Comparison of ENCODE assay signal across 11 cellular contexts in genomic region chr7:28207486-28208158, GRCh38. TPM values are rescaled to one million over a fixed set of nuclear protein-coding genes. Genes with fewer than 3 reads are reported as not detected.
A peak's percentile ranks its signal among the peaks of the same experiment; 100 is the strongest.
DNase-seq lines count a peak whose midpoint lies in the region; ATAC-seq, FAIRE-seq and TF ChIP-seq lines count a peak whose summit lies in the region.
"Had no signal": no experiment of that assay in that cellular context is flagged by ENCODE, and none has a peak within 500 bp of the region (broad histone marks: within the 10 kb centered on the region; RNA-seq: fewer than 3 reads in every experiment).

No MANE protein-coding gene starts in this region.

- DNase-seq in NOMO-1 treated with dmso at 0.1 percent for 144 hours (lab: John Stamatoyannopoulos, UW; ENCODE audit: unreplicated experiment): peak; percentile 8
- DNase-seq in endothelial cell of umbilical vein (ENCODE audit: low read depth, low spot score): peak; percentile 78
- DNase-seq in glomerular visceral epithelial cell (ENCODE audit: extremely low spot score): no peak
- no peak for DNase-seq in activated effector memory CD4-positive, alpha-beta T cell treated with Interleukin-2 at 50 U/mL for 16 hours
- DNase-seq in psoas muscle: no peak
- no peak for DNase-seq in HT-29 (ENCODE audit: low spot score)
- DNase-seq: activated CD8-positive, alpha-beta memory T cell treated with anti-CD3 and anti-CD28 coated beads, Interleukin-2, amount 50 U/mL, for 48 hours; stimulated activated CD4-positive, alpha-beta T cell treated with anti-CD3 and anti-CD28 coated beads, Interleukin-2, amount 100 ng/mL, for 24 hours; thyroid gland had no signal

- no peaks in the 10 kb centered on the region for H3K9me2 ChIP-seq in DOHH2 (replicated peaks; ENCODE audit: control insufficient read depth, low read length)

- H3K9me1 ChIP-seq in endothelial cell of umbilical vein (replicated peaks; ENCODE audit: control insufficient read depth, extremely low read depth, insufficient read depth, low read length): no peaks in the 10 kb centered on the region

- H3K36me3 ChIP-seq in DOHH2 (ENCODE audit: control insufficient read depth, low read length) (no peaks in the 10 kb centered on the region), endothelial cell of umbilical vein (ENCODE audit: control insufficient read depth in 2 of 2, extremely low read depth in 1 of 2, insufficient read depth in 2 of 2, low read length in 2 of 2) (no peaks in the 10 kb centered on the region), psoas muscle (ENCODE audit: insufficient read depth in 1 of 2, low read depth in 1 of 2) (no peaks in the 10 kb centered on the region)
- H3K36me3 ChIP-seq: thyroid gland had no signal

- no peak overlapping the region for H3K27ac ChIP-seq in DOHH2 (ENCODE audit: low read depth, low read length)
- peak overlapping the region; percentile 28 for H3K27ac ChIP-seq in endothelial cell of umbilical vein (ENCODE audit: insufficient read depth, low read depth, low read length)
- H3K27ac ChIP-seq in psoas muscle: no peak overlapping the region
- H3K27ac ChIP-seq: thyroid gland had no signal

- no peaks in the 10 kb centered on the region for H3K27me3 ChIP-seq in DOHH2 (ENCODE audit: control insufficient read depth, low read length)
- no peaks in the 10 kb centered on the region for H3K27me3 ChIP-seq in endothelial cell of umbilical vein (ENCODE audit: control insufficient read depth in 2 of 2, insufficient read depth in 2 of 2, low read length in 2 of 2)
- peaks cover 0 to 2% (median 0%) of the 10 kb centered on the region in 3 donors for H3K27me3 ChIP-seq in psoas muscle (ENCODE audit: insufficient read depth in 3 of 3, low read length in 2 of 3)
- H3K27me3 ChIP-seq: thyroid gland had no signal

- POLR2A ChIA-PET in endothelial cell of umbilical vein (lab: Charles Lee): no interaction called here

- peak; percentile 76 for FAIRE-seq in endothelial cell of umbilical vein (lab: Jason Lieb, UNC)

- no peaks in the 10 kb centered on the region for H3K79me2 ChIP-seq in DOHH2 (ENCODE audit: control insufficient read depth, low read length)
- H3K79me2 ChIP-seq in endothelial cell of umbilical vein (ENCODE audit: control insufficient read depth, insufficient read depth, low read length): no peaks in the 10 kb centered on the region

- H2AFZ ChIP-seq in endothelial cell of umbilical vein (ENCODE audit: low read depth, low read length): no peak overlapping the region

- H3K4me1 ChIP-seq in DOHH2 (ENCODE audit: control insufficient read depth, low read length) (peaks cover 20% of the 10 kb centered on the region), endothelial cell of umbilical vein (ENCODE audit: control insufficient read depth, extremely low read depth, insufficient read depth, low read length) (peaks cover 19% of the 10 kb centered on the region), psoas muscle (no peaks in the 10 kb centered on the region)
- H3K4me1 ChIP-seq: thyroid gland had no signal

- 76 to 91% (median 77%) methylated on average over 1 of the region's 1 CpG for WGBS in psoas muscle, 3 donors

- intact Hi-C loops in endothelial cell of umbilical vein (cut with micrococcal nuclease) (loop anchor here (2.0 kb wide), 1 partner anchor 27 kb away; the partner anchor contains the start of gene JAZF1), psoas muscle (cut with DNase I) (no loop called here)

- BruUV-seq in endothelial cell of umbilical vein (replicated peaks; lab: Mats Ljungman, UMichigan): no TSS peak

- no peaks in the 10 kb centered on the region for H3K9me3 ChIP-seq in DOHH2 (ENCODE audit: control insufficient read depth, insufficient read depth, low read length)
- no peaks in the 10 kb centered on the region for H3K9me3 ChIP-seq in endothelial cell of umbilical vein (replicated peaks; ENCODE audit: control insufficient read depth, insufficient read depth, low read length)
- H3K9me3 ChIP-seq in psoas muscle: no peaks in the 10 kb centered on the region
- H3K9me3 ChIP-seq: thyroid gland had no signal

- dilution Hi-C loops in endothelial cell of umbilical vein (cut with MboI; ENCODE audit: extremely low pct_ligation_motif_present, low sequenced_read_pairs): no loop called here

- H3K9ac ChIP-seq in endothelial cell of umbilical vein (replicated peaks; ENCODE audit: extremely low read depth, insufficient read depth, low read length): no peak overlapping the region

- no peaks in the 10 kb centered on the region for H3F3A ChIP-seq in DOHH2 (ENCODE audit: control insufficient read depth, insufficient read depth)

- H3K4me2 ChIP-seq in DOHH2 (ENCODE audit: low read length) (peak overlapping the region; percentile 50), endothelial cell of umbilical vein (ENCODE audit: insufficient read depth, low read length) (peak overlapping the region; percentile 59)

- no peak for TF ChIP-seq POLR2A in endothelial cell of umbilical vein (IDR thresholded peaks at IDR 0.05; ENCODE audit: low read depth, low read length)

- TF ChIP-seq CTCF in DOHH2 (IDR thresholded peaks at IDR 0.05; ENCODE audit: low read depth, low read length, poor library complexity, severe bottlenecking) (no peak), endothelial cell of umbilical vein (IDR thresholded peaks at IDR 0.05; ENCODE audit: extremely low read depth in 1 of 2, insufficient read depth in 1 of 2, low read depth in 1 of 2, low read length in 2 of 2) (no peak), psoas muscle (IDR thresholded peaks at IDR 0.05) (no peak)

- CTCF ChIA-PET in endothelial cell of umbilical vein (lab: Charles Lee): interaction anchor here (0.6 to 1.0 kb wide), 4 partner anchors 24 to 857 kb away, joined by 3 read pairs; no protein-coding TSS in a partner anchor

- peak overlapping the region; percentile 31 for H3K4me3 ChIP-seq in DOHH2 (ENCODE audit: low read length)
- H3K4me3 ChIP-seq in endothelial cell of umbilical vein (replicated peaks in 1 of 3; ENCODE audit: insufficient read depth in 1 of 3, low read depth in 1 of 3, low read length in 3 of 3): no peak overlapping the region
- H3K4me3 ChIP-seq in psoas muscle: no peak overlapping the region
- H3K4me3 ChIP-seq: thyroid gland had no signal

- H4K20me1 ChIP-seq in DOHH2 (ENCODE audit: control insufficient read depth, insufficient read depth, low read depth, low read length) (no peaks in the 10 kb centered on the region), endothelial cell of umbilical vein (replicated peaks; ENCODE audit: control insufficient read depth, extremely low read depth, insufficient read depth, low read length) (no peaks in the 10 kb centered on the region)

- ATAC-seq in GM21529 (IDR thresholded peaks at IDR 0.05; ENCODE audit: unreplicated experiment) (peak; percentile 79), psoas muscle (no peak)

TF ChIP-seq in endothelial cell of umbilical vein, 7 proteins besides CTCF, POLR2A, EP300 and RAD21:
- TF ChIP-seq MYC (IDR thresholded peaks at IDR 0.05; ENCODE audit: low read depth, low read length) (no peak), POLR2AphosphoS5 (IDR thresholded peaks at IDR 0.05; ENCODE audit: insufficient read depth, low read depth, low read length) (peak; percentile 47), FOS (IDR thresholded peaks at IDR 0.05; ENCODE audit: borderline replicate concordance, insufficient read depth, low read length) (peak; percentile 78), MAX (IDR thresholded peaks at IDR 0.05; ENCODE audit: insufficient read depth, insufficient read length) (no peak), JUN (IDR thresholded peaks at IDR 0.05; ENCODE audit: borderline replicate concordance, insufficient read depth, insufficient read length, low read depth) (peak; percentile 94), GATA2 (IDR thresholded peaks at IDR 0.05; ENCODE audit: insufficient read depth, insufficient read length, low read depth, low read length) (no peak), EZH2 (IDR thresholded peaks at IDR 0.05; ENCODE audit: borderline replicate concordance, low read depth, low read length, severe bottlenecking) (no peak)

RNA-seq across cellular contexts. Expression of gene JAZF1, which starts 27.0 kb away (rescaled TPM):
- total RNA-seq in endothelial cell of umbilical vein (14.9 and 16.9 TPM in 2 replicates), psoas muscle (10 to 100 TPM in 2 of 4 donors, 1 to 10 TPM in 2; 5.3 to 10.6 (median 8.0) TPM)
- polyA plus RNA-seq in endothelial cell of umbilical vein (2.0 and 2.5 TPM in 2 replicates), psoas muscle (1 to 10 TPM; 2.3 to 5.2 (median 3.1) TPM)
- 2.7 and 3.1 TPM in 2 replicates for polyA plus RNA-seq in endothelial cell of umbilical vein (2011; cell fraction: cytosol; rRNA removed)
- 2.8 and 3.2 TPM in 2 replicates for polyA plus RNA-seq in endothelial cell of umbilical vein (2011; cell fraction: nucleus; rRNA removed)
- polyA plus RNA-seq in endothelial cell of umbilical vein (2012): 8.0 and 9.0 TPM in 2 replicates
- 3.2 and 6.6 TPM in 2 replicates for polyA minus RNA-seq in endothelial cell of umbilical vein
- polyA minus RNA-seq in endothelial cell of umbilical vein (2011; cell fraction: cytosol; rRNA and poly(A)+ RNA removed): 1.1 TPM
- polyA minus RNA-seq in endothelial cell of umbilical vein (2011; cell fraction: nucleus; rRNA and poly(A)+ RNA removed): 7.0 and 7.5 TPM in 2 replicates
- total RNA-seq in HT-29 (2014; rRNA removed; shearing (Covaris generic)): not detected in 2 replicates

Comparison
In these comparisons a context has a peak if more than half of its experiments do, and no peak if none do; other contexts are left out.
1. DNase-seq: peak in NOMO-1 treated with dmso at 0.1 percent for 144 hours (single experiment) and endothelial cell of umbilical vein (single experiment); none in glomerular visceral epithelial cell (single experiment), activated effector memory CD4-positive, alpha-beta T cell treated with Interleukin-2 at 50 U/mL for 16 hours (single experiment), psoas muscle (0 of 2) and HT-29 (single experiment).